ENCODE assay signal across 1 cellular context in genomic region chr12:66296171-66296683, GRCh38.
TF ChIP-seq lines count a peak whose summit lies in the region.

No MANE protein-coding gene starts in this region.

TF ChIP-seq in GM23338, 12 proteins besides CTCF, POLR2A, EP300 and RAD21 (continued from another document):
- TF ChIP-seq ETS1 (IDR thresholded peaks at IDR 0.05) (no peak), ZNF114 (CRISPR knock-in tag; IDR thresholded peaks at IDR 0.05) (no peak), CREB1 (CRISPR knock-in tag; IDR thresholded peaks at IDR 0.05; ENCODE audit: low read depth) (no peak), EZH2 (IDR thresholded peaks at IDR 0.05; ENCODE audit: low read depth, unreplicated experiment) (no peak), POLR2AphosphoS5 (IDR thresholded peaks at IDR 0.05; ENCODE audit: low read depth) (no peak), STAT1 (IDR thresholded peaks at IDR 0.05; ENCODE audit: unreplicated experiment) (no peak), ZNF331 (CRISPR knock-in tag; IDR thresholded peaks at IDR 0.05; ENCODE audit: low read depth) (no peak), ZNF462 (CRISPR knock-in tag; IDR thresholded peaks at IDR 0.05) (no peak)
